In genomic region chr2:237475704-237476107, GRCh38 we compare ENCODE assay signal across 8 cellular contexts. TPM values are rescaled to one million over a fixed set of nuclear protein-coding genes. Genes with fewer than 3 reads are reported as not detected.
DNase-seq lines count a peak whose midpoint lies in the region; ATAC-seq and TF ChIP-seq lines count a peak whose summit lies in the region.

No MANE protein-coding gene starts in this region.

- peak overlapping the region; percentile 80 for H3K4me3 ChIP-seq in SJCRH30
- H3K4me3 ChIP-seq in mesenchymal stem cell (ENCODE audit: insufficient read depth in 1 of 2, low read depth in 1 of 2, low read length in 2 of 2), result peak overlapping the region; percentile 51 to 87

- peak overlapping the region; percentile 65 to 98 for H2BK12ac ChIP-seq in mesenchymal stem cell (ENCODE audit: low read length in 2 of 2)

- H3K27me3 ChIP-seq in SJCRH30, result no peaks in the 10 kb centered on the region; the same call in 1 of the 2 replicates
- no peaks in the 10 kb centered on the region for H3K27me3 ChIP-seq in mesenchymal stem cell (ENCODE audit: control insufficient read depth in 1 of 2, insufficient read depth in 1 of 2, low read length in 2 of 2)

- peak overlapping the region; percentile 100 for H3K27ac ChIP-seq in 22Rv1
- H3K27ac ChIP-seq in SJCRH30, result no peak overlapping the region
- H3K27ac ChIP-seq in mesenchymal stem cell (ENCODE audit: low read length, poor library complexity, severe bottlenecking), result peak overlapping the region; percentile 56

- H3K14ac ChIP-seq in mesenchymal stem cell (ENCODE audit: low read length in 2 of 2), result peak overlapping the region in 1 of 2 experiments; percentile 5

- peak overlapping the region; percentile 82 to 94 for H3K18ac ChIP-seq in mesenchymal stem cell (ENCODE audit: low read depth in 1 of 2, low read length in 2 of 2)

- peak overlapping the region; percentile 57 for H3K4me2 ChIP-seq in mesenchymal stem cell (ENCODE audit: low read length, poor library complexity, severe bottlenecking)

- no peaks in the 10 kb centered on the region for H3K9me3 Mint-ChIP-seq in central memory CD8-positive, alpha-beta T cell
- H3K9me3 Mint-ChIP-seq in stimulated activated effector memory CD8-positive, alpha-beta T cell treated with anti-CD3 and anti-CD28 coated beads, Interleukin-12 subunit alpha, Interleukin-12 subunit beta, amount 100 ng/mL, for 72 hours, result no peaks in the 10 kb centered on the region

- no peaks in the 10 kb centered on the region for H3K36me3 ChIP-seq in SJCRH30
- H3K36me3 ChIP-seq in mesenchymal stem cell (ENCODE audit: control insufficient read depth in 1 of 2, insufficient read depth in 2 of 2, low read depth in 1 of 2, low read length in 2 of 2), result no peaks in the 10 kb centered on the region

- H3K9ac ChIP-seq in mesenchymal stem cell (ENCODE audit: low read length), result peak overlapping the region; percentile 93

- ATAC-seq in GM21447 (IDR thresholded peaks at IDR 0.05; ENCODE audit: unreplicated experiment), result peak; percentile 13
- no peak for ATAC-seq in central memory CD8-positive, alpha-beta T cell (replicated peaks; ENCODE audit: extremely low read depth, poor library complexity, severe bottlenecking)
- ATAC-seq in stimulated activated effector memory CD8-positive, alpha-beta T cell treated with anti-CD3 and anti-CD28 coated beads, Interleukin-12 subunit alpha, Interleukin-12 subunit beta, amount 100 ng/mL, for 72 hours, result peak; percentile 86
- no peak for ATAC-seq in HG03460 (IDR thresholded peaks at IDR 0.05; ENCODE audit: unreplicated experiment)

- peak overlapping the region; percentile 36 for H2AFZ ChIP-seq in mesenchymal stem cell (ENCODE audit: low read depth, low read length)

- H3K4me1 ChIP-seq in SJCRH30 (peaks cover 5% of the 10 kb centered on the region; the same call in 1 of the 2 replicates), mesenchymal stem cell (ENCODE audit: control insufficient read depth, insufficient read depth, low read depth, low read length) (peaks cover 33% of the 10 kb centered on the region)

- TF ChIP-seq CTCF in 22Rv1 (IDR thresholded peaks at IDR 0.05), result peak; percentile 62

- H3K9me3 ChIP-seq in SJCRH30 (replicated peaks), result no peaks in the 10 kb centered on the region
- no peaks in the 10 kb centered on the region for H3K9me3 ChIP-seq in mesenchymal stem cell (ENCODE audit: control insufficient read depth, low read length)

- H2BK120ac ChIP-seq in mesenchymal stem cell (ENCODE audit: low read depth, low read length), result peak overlapping the region; percentile 98

- peaks cover 7% of the 10 kb centered on the region for H3K4me1 Mint-ChIP-seq in central memory CD8-positive, alpha-beta T cell
- peaks cover 35% of the 10 kb centered on the region for H3K4me1 Mint-ChIP-seq in stimulated activated effector memory CD8-positive, alpha-beta T cell treated with anti-CD3 and anti-CD28 coated beads, Interleukin-12 subunit alpha, Interleukin-12 subunit beta, amount 100 ng/mL, for 72 hours

- WGBS in mesenchymal stem cell, result 15% methylated on average over 14 of the region's 15 CpGs

- no peak overlapping the region for H2AK5ac ChIP-seq in mesenchymal stem cell (ENCODE audit: low read length, severe bottlenecking)

- DNase-seq in SJCRH30, result no peak
- no peak for DNase-seq in central memory CD8-positive, alpha-beta T cell (ENCODE audit: low spot score in 2 of 2)
- DNase-seq in mesenchymal stem cell, result peak; percentile 84
- DNase-seq in stimulated activated effector memory CD8-positive, alpha-beta T cell treated with anti-CD3 and anti-CD28 coated beads, Interleukin-12 subunit alpha, Interleukin-12 subunit beta, amount 100 ng/mL, for 72 hours (ENCODE audit: low spot score in 2 of 2), result no peak
- DNase-seq in iPS-NIHi11 (ENCODE audit: low spot score), result no peak

- H2BK15ac ChIP-seq in mesenchymal stem cell (ENCODE audit: low read depth, poor library complexity, severe bottlenecking), result peak overlapping the region; percentile 93

- H3K4me3 Mint-ChIP-seq in central memory CD8-positive, alpha-beta T cell, result peak overlapping the region; percentile 73
- H3K4me3 Mint-ChIP-seq in stimulated activated effector memory CD8-positive, alpha-beta T cell treated with anti-CD3 and anti-CD28 coated beads, Interleukin-12 subunit alpha, Interleukin-12 subunit beta, amount 100 ng/mL, for 72 hours, result peak overlapping the region; percentile 84

- H3K23ac ChIP-seq in mesenchymal stem cell (ENCODE audit: low read length in 2 of 2), result peak overlapping the region in 1 of 2 experiments; percentile 47

- peak overlapping the region; percentile 14 for H3K27ac Mint-ChIP-seq in central memory CD8-positive, alpha-beta T cell (ENCODE audit: low read depth)
- H3K27ac Mint-ChIP-seq in stimulated activated effector memory CD8-positive, alpha-beta T cell treated with anti-CD3 and anti-CD28 coated beads, Interleukin-12 subunit alpha, Interleukin-12 subunit beta, amount 100 ng/mL, for 72 hours, result peak overlapping the region; percentile 98

- H3K27me3 Mint-ChIP-seq in central memory CD8-positive, alpha-beta T cell, result peaks cover 50% of the 10 kb centered on the region

- H3K36me3 Mint-ChIP-seq in central memory CD8-positive, alpha-beta T cell (ENCODE audit: insufficient read depth), result no peaks in the 10 kb centered on the region
- no peaks in the 10 kb centered on the region for H3K36me3 Mint-ChIP-seq in stimulated activated effector memory CD8-positive, alpha-beta T cell treated with anti-CD3 and anti-CD28 coated beads, Interleukin-12 subunit alpha, Interleukin-12 subunit beta, amount 100 ng/mL, for 72 hours

- H2BK5ac ChIP-seq in mesenchymal stem cell (ENCODE audit: low read depth, low read length, poor library complexity, severe bottlenecking), result no peak overlapping the region

- peak overlapping the region; percentile 19 to 85 for H3K4ac ChIP-seq in mesenchymal stem cell (ENCODE audit: low read depth in 1 of 2, low read length in 2 of 2)

- peak overlapping the region; percentile 95 for H4K91ac ChIP-seq in mesenchymal stem cell (ENCODE audit: low read length)

- peak overlapping the region; percentile 96 for H4K8ac ChIP-seq in mesenchymal stem cell (ENCODE audit: low read length)

- H3K79me1 ChIP-seq in mesenchymal stem cell (replicated peaks; ENCODE audit: low read length, poor library complexity, severe bottlenecking), result no peaks in the 10 kb centered on the region

RNA-seq across cellular contexts. Expression of gene MLPH, which starts 11.3 kb away (rescaled TPM):
- 0.14 TPM in 1 of 2 replicates, not detected in the other for total RNA-seq in SJCRH30 (2014; rRNA removed; shearing (Covaris generic))
- polyA plus RNA-seq in mesenchymal stem cell (2013, experiment 1 of 2), result 93.7 TPM
- polyA plus RNA-seq in mesenchymal stem cell (2013, experiment 2 of 2), result 85.6 TPM

Comparison
In these comparisons a context has a peak if more than half of its experiments do, and no peak if none do; other contexts are left out.
1. ATAC-seq: peak in GM21447 (single experiment) and stimulated activated effector memory CD8-positive, alpha-beta T cell treated with anti-CD3 and anti-CD28 coated beads, Interleukin-12 subunit alpha, Interleukin-12 subunit beta, amount 100 ng/mL, for 72 hours (single experiment); none in central memory CD8-positive, alpha-beta T cell (single experiment) and HG03460 (single experiment).